In the genomic region with DNA sequence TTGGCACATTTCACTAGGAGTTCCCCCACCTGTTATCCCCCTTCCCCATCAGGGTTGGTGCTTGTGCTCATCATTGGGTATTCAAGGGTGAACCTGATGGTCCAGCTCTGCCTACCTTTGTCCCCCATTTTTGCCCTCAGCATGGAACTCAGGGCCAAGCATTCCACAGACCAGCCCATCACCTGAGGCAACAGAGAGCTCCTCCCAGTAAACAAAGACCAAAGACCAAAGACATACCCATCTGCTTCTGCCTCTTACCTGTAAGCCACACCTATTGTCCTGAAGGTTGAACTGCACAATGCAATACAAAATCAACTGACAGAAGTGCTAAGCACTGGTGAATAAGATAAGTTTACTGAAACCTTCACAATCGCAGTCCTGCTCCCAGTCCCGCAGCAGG, we compare ENCODE assay signal across 22 cellular contexts.
DNase-seq lines count a peak whose midpoint lies in the region; ATAC-seq and TF ChIP-seq lines count a peak whose summit lies in the region.
"Had no signal": no experiment of that assay in that cellular context is flagged by ENCODE, and none has a peak within 500 bp of the region (broad histone marks: within the 10 kb centered on the region; RNA-seq: fewer than 3 reads in every experiment).

No MANE protein-coding gene starts in this region.

- H3K9me3 Mint-ChIP-seq in WTC11 = peaks cover 36% of the 10 kb centered on the region
- peaks cover 20% of the 10 kb centered on the region for H3K9me3 Mint-ChIP-seq in stimulated activated memory B cell treated with anti-CD40 and anti-IgM and Interleukin-4, amounts not matched to agents 10 μg/mL and 1 μg/mL and 100 μg/mL, for 72 hours

- H3K9ac ChIP-seq in neuronal stem cell (ENCODE audit: low read depth, low read length, poor library complexity) = no peak overlapping the region
- H3K9ac ChIP-seq: BLaER1 treated with 17β-estradiol and CSF1 and Interleukin-3, amounts not matched to agents 10 nM and 100 nM had no signal

- no peaks in the 10 kb centered on the region for H3K79me1 ChIP-seq in neuronal stem cell (ENCODE audit: low read depth, low read length)

- DNase-seq in ELF-1 (ENCODE audit: low read depth, low spot score) (peak; percentile 79), WTC11 (ENCODE audit: low spot score) (no peak), epithelial cell of esophagus (ENCODE audit: low read depth) (peak; percentile 11), neuronal stem cell (ENCODE audit: low spot score) (no peak)
- DNase-seq in activated CD4-positive, alpha-beta T cell treated with anti-CD3 and anti-CD28 coated beads, Interleukin-2, amount 50 U/mL, for 4 hours = no peak
- DNase-seq: 8988T; ACHN; AML-193; BE2C; Calu3; CD4-positive, alpha-beta T cell; CD8-positive, alpha-beta memory T cell; COR-L47; DMS53; DMS79 treated with DMSO at 0.1 percent for 48 hours; H9 had no signal

- H2BK5ac ChIP-seq in neuronal stem cell (ENCODE audit: low read length) = no peak overlapping the region

- peak overlapping the region; percentile 2 for H3K4me2 ChIP-seq in neuronal stem cell (ENCODE audit: insufficient read depth, low read length, poor library complexity, severe bottlenecking)
- H3K4me2 ChIP-seq: A549; BLaER1 treated with 17β-estradiol and CSF1 and Interleukin-3, amounts not matched to agents 10 nM and 100 nM had no signal

- no peak overlapping the region for H3K27ac ChIP-seq in neuronal stem cell (replicated peaks; ENCODE audit: low read length)
- H3K27ac ChIP-seq: A549; BLaER1 treated with 17β-estradiol and CSF1 and Interleukin-3, amounts not matched to agents 10 nM and 100 nM had no signal

- CTCF ChIA-PET in WTC11 (lab: Charles Lee) = no interaction called here

- H3K4me3 Mint-ChIP-seq in WTC11 = no peak overlapping the region
- no peak overlapping the region for H3K4me3 Mint-ChIP-seq in stimulated activated memory B cell treated with anti-CD40 and anti-IgM and Interleukin-4, amounts not matched to agents 10 μg/mL and 1 μg/mL and 100 μg/mL, for 72 hours
- H3K4me3 Mint-ChIP-seq: CD14-positive monocyte; CD4-positive, alpha-beta T cell; CD8-positive, alpha-beta memory T cell; H9 had no signal

- no CpG with 5 or more reads among the region's 2 CpGs for WGBS in neuronal stem cell (ENCODE audit: extremely low coverage in 2 of 2, insufficient read length in 2 of 2, insufficient replicate concordance in 1 of 2), 2 donors

- H3K27ac Mint-ChIP-seq in WTC11 = no peak overlapping the region
- no peak overlapping the region for H3K27ac Mint-ChIP-seq in stimulated activated memory B cell treated with anti-CD40 and anti-IgM and Interleukin-4, amounts not matched to agents 10 μg/mL and 1 μg/mL and 100 μg/mL, for 72 hours
- H3K27ac Mint-ChIP-seq: CD14-positive monocyte; CD4-positive, alpha-beta T cell; CD8-positive, alpha-beta memory T cell; H9 had no signal

- H3K23ac ChIP-seq in neuronal stem cell (ENCODE audit: low read depth, low read length, poor library complexity) = no peak overlapping the region

- H3K4me3 ChIP-seq in epithelial cell of esophagus (ENCODE audit: low read length) (no peak overlapping the region), neuronal stem cell (ENCODE audit: low read length in 2 of 2) (no peak overlapping the region)
- H3K4me3 ChIP-seq: A549; BLaER1 treated with 17β-estradiol and CSF1 and Interleukin-3, amounts not matched to agents 10 nM and 100 nM had no signal

- no peak overlapping the region for H2AK5ac ChIP-seq in neuronal stem cell (ENCODE audit: low read depth, low read length)

- H3K27me3 Mint-ChIP-seq in WTC11 (ENCODE audit: low read depth) = no peaks in the 10 kb centered on the region
- no peaks in the 10 kb centered on the region for H3K27me3 Mint-ChIP-seq in stimulated activated memory B cell treated with anti-CD40 and anti-IgM and Interleukin-4, amounts not matched to agents 10 μg/mL and 1 μg/mL and 100 μg/mL, for 72 hours

- H2AFZ ChIP-seq in neuronal stem cell (ENCODE audit: low read length) = no peak overlapping the region

- no peak overlapping the region for H3K4ac ChIP-seq in neuronal stem cell (ENCODE audit: low read length)

- TF ChIP-seq CTCF in WTC11 (IDR thresholded peaks at IDR 0.05) = no peak
- TF ChIP-seq CTCF in epithelial cell of esophagus (IDR thresholded peaks at IDR 0.05; ENCODE audit: insufficient read depth, low read depth, low read length, missing control alignments) = no peak

- H4K91ac ChIP-seq in neuronal stem cell (ENCODE audit: low read depth, low read length, poor library complexity) = no peak overlapping the region

- peaks cover 10% of the 10 kb centered on the region for H3K36me3 Mint-ChIP-seq in WTC11
- no peaks in the 10 kb centered on the region for H3K36me3 Mint-ChIP-seq in stimulated activated memory B cell treated with anti-CD40 and anti-IgM and Interleukin-4, amounts not matched to agents 10 μg/mL and 1 μg/mL and 100 μg/mL, for 72 hours
- H3K36me3 Mint-ChIP-seq: CD14-positive monocyte had no signal

- peak; percentile 46; the same call in 1 of the 2 replicates for ATAC-seq in WTC11
- no peak for ATAC-seq in activated CD4-positive, CD25-positive, alpha-beta regulatory T cell treated with anti-CD3 and anti-CD28 coated beads, Interleukin-2, amount 50 U/mL, for 24 hours
- ATAC-seq in stimulated activated memory B cell treated with anti-CD40 and anti-IgM and Interleukin-4, amounts not matched to agents 10 μg/mL and 1 μg/mL and 100 μg/mL, for 72 hours = no peak
- ATAC-seq: A549, HCT116 had no signal

- H2BK12ac ChIP-seq in neuronal stem cell (ENCODE audit: low read length) = no peak overlapping the region

- H4K8ac ChIP-seq in neuronal stem cell (ENCODE audit: low read depth, low read length) = no peak overlapping the region

- H3K4me1 ChIP-seq in neuronal stem cell (ENCODE audit: control insufficient read depth in 2 of 2, insufficient read depth in 1 of 2, low read depth in 1 of 2, low read length in 2 of 2) = no peaks in the 10 kb centered on the region
- H3K4me1 ChIP-seq: A549; BE2C; BLaER1 treated with 17β-estradiol and CSF1 and Interleukin-3, amounts not matched to agents 10 nM and 100 nM had no signal

- no peak overlapping the region for H2BK120ac ChIP-seq in neuronal stem cell (ENCODE audit: low read depth, low read length)

- no peaks in the 10 kb centered on the region for H3K4me1 Mint-ChIP-seq in WTC11
- no peaks in the 10 kb centered on the region for H3K4me1 Mint-ChIP-seq in stimulated activated memory B cell treated with anti-CD40 and anti-IgM and Interleukin-4, amounts not matched to agents 10 μg/mL and 1 μg/mL and 100 μg/mL, for 72 hours
- H3K4me1 Mint-ChIP-seq: CD14-positive monocyte; CD8-positive, alpha-beta memory T cell; H9 had no signal

- H3K36me3 ChIP-seq in neuronal stem cell (replicated peaks in 1 of 2; ENCODE audit: control insufficient read depth in 2 of 2, insufficient read depth in 2 of 2, low read length in 2 of 2) = no peaks in the 10 kb centered on the region
- H3K36me3 ChIP-seq: BE2C; BLaER1 treated with 17β-estradiol and CSF1 and Interleukin-3, amounts not matched to agents 10 nM and 100 nM had no signal

- no peaks in the 10 kb centered on the region for H3K27me3 ChIP-seq in neuronal stem cell (ENCODE audit: control insufficient read depth in 3 of 3, insufficient read depth in 3 of 3, low read depth in 1 of 3, low read length in 3 of 3)
- H3K27me3 ChIP-seq: BE2C; BLaER1 treated with 17β-estradiol and CSF1 and Interleukin-3, amounts not matched to agents 10 nM and 100 nM had no signal

- POLR2A ChIA-PET in WTC11 (lab: Charles Lee) = no interaction called here

- H3K9me3 ChIP-seq in neuronal stem cell (replicated peaks in 1 of 2; ENCODE audit: control insufficient read depth in 2 of 2, insufficient read depth in 1 of 2, low read depth in 1 of 2, low read length in 2 of 2) = peaks cover 0 to 3% of the 10 kb centered on the region in 2 donors
- H3K9me3 ChIP-seq: A549 had no signal

- H3K14ac ChIP-seq in neuronal stem cell (ENCODE audit: low read length) = no peak overlapping the region

- H3K18ac ChIP-seq in neuronal stem cell (ENCODE audit: low read length) = no peak overlapping the region

- no peak overlapping the region for H2BK15ac ChIP-seq in neuronal stem cell (ENCODE audit: low read length)

TF ChIP-seq in WTC11, 78 proteins besides CTCF, POLR2A, EP300 and RAD21 (continues in another document):
- TF ChIP-seq, protein P1, sequence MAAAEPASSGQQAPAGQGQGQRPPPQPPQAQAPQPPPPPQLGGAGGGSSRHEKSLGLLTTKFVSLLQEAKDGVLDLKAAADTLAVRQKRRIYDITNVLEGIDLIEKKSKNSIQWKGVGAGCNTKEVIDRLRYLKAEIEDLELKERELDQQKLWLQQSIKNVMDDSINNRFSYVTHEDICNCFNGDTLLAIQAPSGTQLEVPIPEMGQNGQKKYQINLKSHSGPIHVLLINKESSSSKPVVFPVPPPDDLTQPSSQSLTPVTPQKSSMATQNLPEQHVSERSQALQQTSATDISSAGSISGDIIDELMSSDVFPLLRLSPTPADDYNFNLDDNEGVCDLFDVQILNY (CRISPR knock-in tag; IDR thresholded peaks at IDR 0.05) = no peak
- TF ChIP-seq MXD4 (CRISPR knock-in tag; IDR thresholded peaks at IDR 0.05; ENCODE audit: borderline replicate concordance) = no peak
- TF ChIP-seq, protein P2, sequence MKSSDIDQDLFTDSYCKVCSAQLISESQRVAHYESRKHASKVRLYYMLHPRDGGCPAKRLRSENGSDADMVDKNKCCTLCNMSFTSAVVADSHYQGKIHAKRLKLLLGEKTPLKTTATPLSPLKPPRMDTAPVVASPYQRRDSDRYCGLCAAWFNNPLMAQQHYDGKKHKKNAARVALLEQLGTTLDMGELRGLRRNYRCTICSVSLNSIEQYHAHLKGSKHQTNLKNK (CRISPR knock-in tag; IDR thresholded peaks at IDR 0.05) = no peak
- TF ChIP-seq NFE2L1 (CRISPR knock-in tag; IDR thresholded peaks at IDR 0.05) = no peak
- TF ChIP-seq, protein P3, sequence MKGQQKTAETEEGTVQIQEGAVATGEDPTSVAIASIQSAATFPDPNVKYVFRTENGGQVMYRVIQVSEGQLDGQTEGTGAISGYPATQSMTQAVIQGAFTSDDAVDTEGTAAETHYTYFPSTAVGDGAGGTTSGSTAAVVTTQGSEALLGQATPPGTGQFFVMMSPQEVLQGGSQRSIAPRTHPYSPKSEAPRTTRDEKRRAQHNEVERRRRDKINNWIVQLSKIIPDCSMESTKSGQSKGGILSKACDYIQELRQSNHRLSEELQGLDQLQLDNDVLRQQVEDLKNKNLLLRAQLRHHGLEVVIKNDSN (CRISPR knock-in tag; IDR thresholded peaks at IDR 0.05) = no peak
- no peak for TF ChIP-seq SMAD4 (CRISPR knock-in tag; IDR thresholded peaks at IDR 0.05)
- no peak for TF ChIP-seq ZNF671 (CRISPR knock-in tag; IDR thresholded peaks at IDR 0.05)
- TF ChIP-seq, protein P4, sequence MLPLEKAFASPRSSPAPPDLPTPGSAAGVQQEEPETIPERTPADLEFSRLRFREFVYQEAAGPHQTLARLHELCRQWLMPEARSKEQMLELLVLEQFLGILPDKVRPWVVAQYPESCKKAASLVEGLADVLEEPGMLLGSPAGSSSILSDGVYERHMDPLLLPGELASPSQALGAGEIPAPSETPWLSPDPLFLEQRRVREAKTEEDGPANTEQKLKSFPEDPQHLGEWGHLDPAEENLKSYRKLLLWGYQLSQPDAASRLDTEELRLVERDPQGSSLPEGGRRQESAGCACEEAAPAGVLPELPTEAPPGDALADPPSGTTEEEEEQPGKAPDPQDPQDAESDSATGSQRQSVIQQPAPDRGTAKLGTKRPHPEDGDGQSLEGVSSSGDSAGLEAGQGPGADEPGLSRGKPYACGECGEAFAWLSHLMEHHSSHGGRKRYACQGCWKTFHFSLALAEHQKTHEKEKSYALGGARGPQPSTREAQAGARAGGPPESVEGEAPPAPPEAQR (CRISPR knock-in tag; IDR thresholded peaks at IDR 0.05) = no peak

Comparison
In these comparisons a context has a peak if more than half of its experiments do, and no peak if none do; other contexts are left out.
1. DNase-seq: peak in ELF-1 (single experiment) and epithelial cell of esophagus (single experiment); none in WTC11 (single experiment), neuronal stem cell (single experiment) and activated CD4-positive, alpha-beta T cell treated with anti-CD3 and anti-CD28 coated beads, Interleukin-2, amount 50 U/mL, for 4 hours (0 of 2).